1 cellular context compared by ENCODE assay signal in genomic region chr2:75558132-75558530, GRCh38.
TF ChIP-seq lines count a peak whose summit lies in the region.

No MANE protein-coding gene starts in this region.

TF ChIP-seq in SK-N-SH, 30 proteins besides CTCF, POLR2A, EP300 and RAD21 (continued from another document):
- TF ChIP-seq, protein P1, sequence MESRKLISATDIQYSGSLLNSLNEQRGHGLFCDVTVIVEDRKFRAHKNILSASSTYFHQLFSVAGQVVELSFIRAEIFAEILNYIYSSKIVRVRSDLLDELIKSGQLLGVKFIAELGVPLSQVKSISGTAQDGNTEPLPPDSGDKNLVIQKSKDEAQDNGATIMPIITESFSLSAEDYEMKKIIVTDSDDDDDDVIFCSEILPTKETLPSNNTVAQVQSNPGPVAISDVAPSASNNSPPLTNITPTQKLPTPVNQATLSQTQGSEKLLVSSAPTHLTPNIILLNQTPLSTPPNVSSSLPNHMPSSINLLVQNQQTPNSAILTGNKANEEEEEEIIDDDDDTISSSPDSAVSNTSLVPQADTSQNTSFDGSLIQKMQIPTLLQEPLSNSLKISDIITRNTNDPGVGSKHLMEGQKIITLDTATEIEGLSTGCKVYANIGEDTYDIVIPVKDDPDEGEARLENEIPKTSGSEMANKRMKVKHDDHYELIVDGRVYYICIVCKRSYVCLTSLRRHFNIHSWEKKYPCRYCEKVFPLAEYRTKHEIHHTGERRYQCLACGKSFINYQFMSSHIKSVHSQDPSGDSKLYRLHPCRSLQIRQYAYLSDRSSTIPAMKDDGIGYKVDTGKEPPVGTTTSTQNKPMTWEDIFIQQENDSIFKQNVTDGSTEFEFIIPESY (IDR thresholded peaks at IDR 0.05; ENCODE audit: borderline replicate concordance, low read depth), result no peak
- TF ChIP-seq NRF1 (IDR thresholded peaks at IDR 0.05; ENCODE audit: low read depth, low read length) (no peak), FOXJ3 (CRISPR knock-in tag; IDR thresholded peaks at IDR 0.05) (no peak), USF2 (IDR thresholded peaks at IDR 0.05; ENCODE audit: borderline replicate concordance, low read depth, low read length) (no peak), SIN3A (IDR thresholded peaks at IDR 0.05; ENCODE audit: borderline replicate concordance, low read depth, low read length) (no peak), TAF1 (IDR thresholded peaks at IDR 0.05; ENCODE audit: borderline replicate concordance, low read depth, low read length) (no peak), GABPA (IDR thresholded peaks at IDR 0.05; ENCODE audit: low read depth) (no peak), TEAD4 (IDR thresholded peaks at IDR 0.05; ENCODE audit: borderline replicate concordance, insufficient read depth) (no peak)
- TF ChIP-seq, protein P2, sequence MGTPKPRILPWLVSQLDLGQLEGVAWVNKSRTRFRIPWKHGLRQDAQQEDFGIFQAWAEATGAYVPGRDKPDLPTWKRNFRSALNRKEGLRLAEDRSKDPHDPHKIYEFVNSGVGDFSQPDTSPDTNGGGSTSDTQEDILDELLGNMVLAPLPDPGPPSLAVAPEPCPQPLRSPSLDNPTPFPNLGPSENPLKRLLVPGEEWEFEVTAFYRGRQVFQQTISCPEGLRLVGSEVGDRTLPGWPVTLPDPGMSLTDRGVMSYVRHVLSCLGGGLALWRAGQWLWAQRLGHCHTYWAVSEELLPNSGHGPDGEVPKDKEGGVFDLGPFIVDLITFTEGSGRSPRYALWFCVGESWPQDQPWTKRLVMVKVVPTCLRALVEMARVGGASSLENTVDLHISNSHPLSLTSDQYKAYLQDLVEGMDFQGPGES (IDR thresholded peaks at IDR 0.05; ENCODE audit: low read depth, low read length), result no peak
